Comparison of ENCODE assay signal across 1 cellular context in the genomic region with DNA sequence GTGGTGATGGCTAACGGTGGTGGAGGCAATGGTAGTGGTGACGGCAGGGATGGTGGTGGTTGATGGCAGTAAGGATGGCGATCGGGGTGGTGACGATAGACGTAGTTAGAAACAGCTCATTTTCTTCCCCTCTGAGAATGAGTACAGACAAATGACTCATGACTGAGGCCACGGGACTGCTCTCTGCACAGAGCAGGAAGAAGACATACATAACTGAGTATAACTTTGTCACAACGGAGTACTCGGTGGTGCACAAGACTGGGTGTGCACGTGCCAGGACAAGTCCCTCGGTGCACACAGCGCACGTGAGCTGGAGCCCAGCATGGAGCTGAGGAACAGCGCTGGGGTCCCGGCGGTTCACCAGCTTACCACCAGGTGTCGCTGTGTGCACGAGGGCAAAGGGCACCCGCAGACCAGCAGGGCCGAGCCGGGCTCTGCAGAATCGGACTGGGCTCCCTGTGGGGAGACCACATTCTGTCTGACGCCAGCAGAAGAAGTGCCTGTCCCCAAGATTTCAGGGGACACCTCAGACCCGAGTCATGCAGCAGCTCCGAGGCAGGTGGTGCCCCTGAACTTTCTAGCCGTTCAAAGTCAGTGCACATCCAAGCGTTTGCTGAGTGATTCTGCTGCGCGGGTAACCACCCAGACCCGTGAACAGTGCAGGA.
A peak's percentile ranks its signal among the peaks of the same experiment; 100 is the strongest.
TF ChIP-seq lines count a peak whose summit lies in the region.

No MANE protein-coding gene starts in this region.

TF ChIP-seq in WTC11, 78 proteins besides CTCF, POLR2A, EP300 and RAD21 (continued from another document):
- TF ChIP-seq, protein P1, sequence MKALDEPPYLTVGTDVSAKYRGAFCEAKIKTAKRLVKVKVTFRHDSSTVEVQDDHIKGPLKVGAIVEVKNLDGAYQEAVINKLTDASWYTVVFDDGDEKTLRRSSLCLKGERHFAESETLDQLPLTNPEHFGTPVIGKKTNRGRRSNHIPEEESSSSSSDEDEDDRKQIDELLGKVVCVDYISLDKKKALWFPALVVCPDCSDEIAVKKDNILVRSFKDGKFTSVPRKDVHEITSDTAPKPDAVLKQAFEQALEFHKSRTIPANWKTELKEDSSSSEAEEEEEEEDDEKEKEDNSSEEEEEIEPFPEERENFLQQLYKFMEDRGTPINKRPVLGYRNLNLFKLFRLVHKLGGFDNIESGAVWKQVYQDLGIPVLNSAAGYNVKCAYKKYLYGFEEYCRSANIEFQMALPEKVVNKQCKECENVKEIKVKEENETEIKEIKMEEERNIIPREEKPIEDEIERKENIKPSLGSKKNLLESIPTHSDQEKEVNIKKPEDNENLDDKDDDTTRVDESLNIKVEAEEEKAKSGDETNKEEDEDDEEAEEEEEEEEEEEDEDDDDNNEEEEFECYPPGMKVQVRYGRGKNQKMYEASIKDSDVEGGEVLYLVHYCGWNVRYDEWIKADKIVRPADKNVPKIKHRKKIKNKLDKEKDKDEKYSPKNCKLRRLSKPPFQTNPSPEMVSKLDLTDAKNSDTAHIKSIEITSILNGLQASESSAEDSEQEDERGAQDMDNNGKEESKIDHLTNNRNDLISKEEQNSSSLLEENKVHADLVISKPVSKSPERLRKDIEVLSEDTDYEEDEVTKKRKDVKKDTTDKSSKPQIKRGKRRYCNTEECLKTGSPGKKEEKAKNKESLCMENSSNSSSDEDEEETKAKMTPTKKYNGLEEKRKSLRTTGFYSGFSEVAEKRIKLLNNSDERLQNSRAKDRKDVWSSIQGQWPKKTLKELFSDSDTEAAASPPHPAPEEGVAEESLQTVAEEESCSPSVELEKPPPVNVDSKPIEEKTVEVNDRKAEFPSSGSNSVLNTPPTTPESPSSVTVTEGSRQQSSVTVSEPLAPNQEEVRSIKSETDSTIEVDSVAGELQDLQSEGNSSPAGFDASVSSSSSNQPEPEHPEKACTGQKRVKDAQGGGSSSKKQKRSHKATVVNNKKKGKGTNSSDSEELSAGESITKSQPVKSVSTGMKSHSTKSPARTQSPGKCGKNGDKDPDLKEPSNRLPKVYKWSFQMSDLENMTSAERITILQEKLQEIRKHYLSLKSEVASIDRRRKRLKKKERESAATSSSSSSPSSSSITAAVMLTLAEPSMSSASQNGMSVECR (CRISPR knock-in tag; IDR thresholded peaks at IDR 0.05; ENCODE audit: borderline replicate concordance): 0 out of 2 replicates have a peak, but pooled peaks have one; percentile 48
- peak; percentile 68 for TF ChIP-seq CREB1 (CRISPR knock-in tag; IDR thresholded peaks at IDR 0.05)
- TF ChIP-seq, protein P2, sequence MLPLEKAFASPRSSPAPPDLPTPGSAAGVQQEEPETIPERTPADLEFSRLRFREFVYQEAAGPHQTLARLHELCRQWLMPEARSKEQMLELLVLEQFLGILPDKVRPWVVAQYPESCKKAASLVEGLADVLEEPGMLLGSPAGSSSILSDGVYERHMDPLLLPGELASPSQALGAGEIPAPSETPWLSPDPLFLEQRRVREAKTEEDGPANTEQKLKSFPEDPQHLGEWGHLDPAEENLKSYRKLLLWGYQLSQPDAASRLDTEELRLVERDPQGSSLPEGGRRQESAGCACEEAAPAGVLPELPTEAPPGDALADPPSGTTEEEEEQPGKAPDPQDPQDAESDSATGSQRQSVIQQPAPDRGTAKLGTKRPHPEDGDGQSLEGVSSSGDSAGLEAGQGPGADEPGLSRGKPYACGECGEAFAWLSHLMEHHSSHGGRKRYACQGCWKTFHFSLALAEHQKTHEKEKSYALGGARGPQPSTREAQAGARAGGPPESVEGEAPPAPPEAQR (CRISPR knock-in tag; IDR thresholded peaks at IDR 0.05): no peak
- no peak for TF ChIP-seq ZNF423 (CRISPR knock-in tag; IDR thresholded peaks at IDR 0.05)
- no peak for TF ChIP-seq ATF1 (CRISPR knock-in tag; IDR thresholded peaks at IDR 0.05)
- no peak for TF ChIP-seq SMAD3 (CRISPR knock-in tag; IDR thresholded peaks at IDR 0.05; ENCODE audit: borderline replicate concordance)
- peak; percentile 84; the same call in 1 of the 2 replicates for TF ChIP-seq NFE2L1 (CRISPR knock-in tag; IDR thresholded peaks at IDR 0.05)
- 0 out of 2 replicates have a peak, but pooled peaks have one; percentile 58 for TF ChIP-seq RELA (CRISPR knock-in tag; IDR thresholded peaks at IDR 0.05; ENCODE audit: borderline replicate concordance)
